Comparison of ENCODE assay signal across 1 cellular context in genomic region chr18:27184115-27185024, GRCh38.
A peak's percentile ranks its signal among the peaks of the same experiment; 100 is the strongest.
TF ChIP-seq lines count a peak whose summit lies in the region.

No MANE protein-coding gene starts in this region.

TF ChIP-seq in H1, 55 proteins besides CTCF, POLR2A, EP300 and RAD21 (continued from another document):
- TF ChIP-seq ASH2L (IDR thresholded peaks at IDR 0.05; ENCODE audit: low read length) (peak; percentile 65), EZH2 (IDR thresholded peaks at IDR 0.05; ENCODE audit: low read depth, low read length, severe bottlenecking) (peak; percentile 35), YY1 (IDR thresholded peaks at IDR 0.05; ENCODE audit: low read depth, low read length) (0 out of 2 replicates have a peak, but pooled peaks have one; percentile 5)
